Comparison of ENCODE assay signal across 15 cellular contexts in the genomic region with DNA sequence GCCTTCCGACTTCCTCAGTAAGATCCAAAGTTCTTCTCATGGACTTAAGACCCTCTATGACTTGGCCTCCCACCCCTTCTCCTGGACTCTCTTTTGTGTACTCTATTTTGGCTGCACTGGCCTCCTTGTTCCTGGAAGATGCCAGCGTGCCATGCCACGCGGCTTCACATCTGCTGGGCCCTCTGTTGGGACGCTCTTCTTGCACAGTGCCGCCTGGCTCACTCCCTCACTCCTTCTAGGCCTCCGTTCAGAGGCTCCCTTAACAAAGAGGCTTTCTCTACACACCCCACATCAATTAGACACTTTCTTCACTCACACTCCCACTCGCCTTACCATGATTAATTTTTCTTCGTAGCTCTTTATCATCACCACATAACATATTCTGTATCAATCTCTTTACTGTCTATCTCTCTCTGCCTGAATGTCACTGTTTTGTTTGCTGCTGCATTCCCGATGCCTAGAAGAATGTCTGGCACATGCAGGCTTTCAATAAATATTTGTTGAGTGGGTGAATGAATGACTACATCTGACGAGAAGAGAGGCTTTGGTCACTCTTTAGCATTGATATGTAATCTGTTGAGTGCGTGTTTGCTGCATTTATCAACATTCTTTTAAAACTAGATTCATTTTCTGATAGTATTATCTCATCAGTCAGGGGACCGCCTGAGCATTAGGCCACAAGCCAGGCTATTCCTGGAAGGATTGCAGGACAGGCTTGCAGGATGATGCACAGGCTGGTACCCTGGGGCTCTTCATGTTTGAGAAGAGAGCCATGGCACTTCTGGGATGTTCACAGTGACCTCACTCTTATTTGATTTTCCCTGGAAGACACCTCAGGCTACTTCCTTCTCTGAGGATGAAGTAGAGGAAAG.
DNase-seq lines count a peak whose midpoint lies in the region; ATAC-seq and TF ChIP-seq lines count a peak whose summit lies in the region.
"Had no signal": no experiment of that assay in that cellular context is flagged by ENCODE, and none has a peak within 500 bp of the region (broad histone marks: within the 10 kb centered on the region; RNA-seq: fewer than 3 reads in every experiment).

No MANE protein-coding gene starts in this region.

- TF ChIP-seq CTCF in epithelial cell of esophagus (IDR thresholded peaks at IDR 0.05; ENCODE audit: insufficient read depth, low read depth, low read length, missing control alignments) (no peak), omental fat pad (IDR thresholded peaks at IDR 0.05) (no peak)

- H3K4me3 ChIP-seq in epithelial cell of esophagus (ENCODE audit: low read length): no peak overlapping the region

- ATAC-seq in omental fat pad (ENCODE audit: low FRiP score) (peak; percentile 43), GM21825 (IDR thresholded peaks at IDR 0.05; ENCODE audit: unreplicated experiment) (no peak)
- ATAC-seq: activated CD8-positive, alpha-beta memory T cell treated with anti-CD3 and anti-CD28 coated beads, Interleukin-2, amount 10 ng/mL, durations not matched to agents 7 days and 5 days; stimulated activated naive CD8-positive, alpha-beta T cell treated with anti-CD3 and anti-CD28 coated beads, Interleukin-15, Interleukin-2, amounts not matched to agents 100 U/mL and 50 U/mL, for 24 hours had no signal

- DNase-seq in AG20443 (ENCODE audit: low spot score) (peak; percentile 40), RPMI7951 (ENCODE audit: low read depth) (peak; percentile 95), epithelial cell of esophagus (ENCODE audit: low read depth) (peak; percentile 86), omental fat pad (ENCODE audit: low spot score) (no peak), SW 1271 (lab: John Stamatoyannopoulos, UW) (no peak), NCI-H2196 treated with DMSO at 0.1 percent for 48 hours (lab: John Stamatoyannopoulos, UW; ENCODE audit: unreplicated experiment) (no peak)
- no peak for DNase-seq in activated effector memory CD4-positive, alpha-beta T cell treated with anti-CD3 and anti-CD28 coated beads, Interleukin-2, amount 50 U/mL, for 16 hours
- DNase-seq: activated CD4-positive, CD25-positive, alpha-beta regulatory T cell treated with anti-CD3 and anti-CD28 coated beads, Interleukin-2, amount 50 U/mL, for 72 hours; activated CD8-positive, alpha-beta memory T cell treated with anti-CD3 and anti-CD28 coated beads, Interleukin-2, amount 10 ng/mL, durations not matched to agents 7 days and 5 days; NCI-H187 treated with DMSO at 0.1 percent for 48 hours; NCI-H510A; SHP77 treated with DMSO at 0.1 percent for 48 hours; stimulated activated CD4-positive, alpha-beta T cell treated with anti-CD3 and anti-CD28 coated beads, Interleukin-15, amount 100 ng/mL, for 24 hours; stimulated activated naive CD8-positive, alpha-beta T cell treated with anti-CD3 and anti-CD28 coated beads, Interleukin-15, Interleukin-2, amounts not matched to agents 100 U/mL and 50 U/mL, for 24 hours had no signal

Comparison
In these comparisons a context has a peak if more than half of its experiments do, and no peak if none do; other contexts are left out.
1. DNase-seq: peak in AG20443 (single experiment), RPMI7951 (single experiment) and epithelial cell of esophagus (single experiment); none in omental fat pad (single experiment), SW 1271 (0 of 2), NCI-H2196 treated with DMSO at 0.1 percent for 48 hours (single experiment) and activated effector memory CD4-positive, alpha-beta T cell treated with anti-CD3 and anti-CD28 coated beads, Interleukin-2, amount 50 U/mL, for 16 hours (single experiment).